In the genomic region with DNA sequence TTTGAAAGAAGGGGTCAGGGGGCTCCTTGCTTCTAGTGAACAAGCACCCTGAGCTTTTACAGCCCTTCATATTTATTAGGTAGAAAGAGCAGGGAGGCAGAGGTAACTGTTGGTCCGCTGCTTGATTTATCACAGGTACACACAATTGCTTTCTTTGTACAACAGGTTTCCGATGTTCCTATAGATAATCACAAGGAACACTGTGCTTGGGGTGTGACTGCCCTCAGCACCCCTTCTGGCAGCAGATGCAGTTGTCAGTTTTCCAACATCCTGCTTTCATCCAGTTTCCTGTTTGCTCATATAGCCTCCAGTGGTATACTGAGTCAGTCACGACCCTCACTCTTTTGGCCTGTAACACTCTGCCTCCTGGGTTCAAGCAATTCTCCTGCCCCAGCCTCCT, we compare ENCODE assay signal across 21 cellular contexts. TPM values are rescaled to one million over a fixed set of nuclear protein-coding genes. Genes with fewer than 3 reads are reported as not detected.
A peak's percentile ranks its signal among the peaks of the same experiment; 100 is the strongest.
DNase-seq lines count a peak whose midpoint lies in the region; ATAC-seq, FAIRE-seq and TF ChIP-seq lines count a peak whose summit lies in the region.
"Had no signal": no experiment of that assay in that cellular context is flagged by ENCODE, and none has a peak within 500 bp of the region (broad histone marks: within the 10 kb centered on the region; RNA-seq: fewer than 3 reads in every experiment).

No MANE protein-coding gene starts in this region.

- H2BK20ac ChIP-seq in H1 (ENCODE audit: low read length), result no peak overlapping the region

- H3K27me3 ChIP-seq in H1 (replicated peaks in 1 of 4; ENCODE audit: control insufficient read depth in 3 of 4, extremely low read depth in 1 of 4, insufficient read depth in 3 of 4, low read length in 3 of 4) (no peaks in the 10 kb centered on the region), prostate gland (replicated peaks; ENCODE audit: insufficient read depth) (no peaks in the 10 kb centered on the region)
- H3K27me3 ChIP-seq: BLaER1 treated with 17β-estradiol and CSF1 and Interleukin-3, amounts not matched to agents 10 nM and 100 nM had no signal

- no peak overlapping the region for H3K4ac ChIP-seq in H1 (replicated peaks; ENCODE audit: insufficient read length, low read depth, low read length)

- no peak for TF ChIP-seq EP300 in H1 (IDR thresholded peaks at IDR 0.05; ENCODE audit: borderline replicate concordance in 1 of 2, low read depth in 2 of 2, low read length in 2 of 2)

- TF ChIP-seq POLR2A in H1 (IDR thresholded peaks at IDR 0.05; ENCODE audit: control extremely low read depth in 1 of 2, low read depth in 2 of 2, low read length in 2 of 2) (no peak), prostate gland (IDR thresholded peaks at IDR 0.05) (no peak), lower leg skin (IDR thresholded peaks at IDR 0.05) (no peak)

- CTCF ChIA-PET in H1 (lab: Charles Lee; ENCODE audit: partially characterized antibody), result no interaction called here

- no peak overlapping the region for H3K4me2 ChIP-seq in H1 (ENCODE audit: insufficient read depth in 1 of 2, low read depth in 2 of 2, low read length in 2 of 2)
- H3K4me2 ChIP-seq: BLaER1 treated with 17β-estradiol and CSF1 and Interleukin-3, amounts not matched to agents 10 nM and 100 nM had no signal

- no peak overlapping the region for H4K91ac ChIP-seq in H1 (replicated peaks; ENCODE audit: insufficient read length, low read length)

- no peak for TF ChIP-seq RAD21 in H1 (IDR thresholded peaks at IDR 0.05 in 1 of 2, conservative IDR thresholded peaks at IDR 0.05 in 1 of 2; ENCODE audit: low read depth in 2 of 2, low read length in 2 of 2)

- no peaks in the 10 kb centered on the region for H3K23me2 ChIP-seq in H1 (ENCODE audit: low read depth, low read length)

- H4K5ac ChIP-seq in H1 (ENCODE audit: insufficient read length, low read depth, low read length), result no peak overlapping the region

- no peak for ATAC-seq in HG03460 (IDR thresholded peaks at IDR 0.05; ENCODE audit: unreplicated experiment)
- ATAC-seq: GM12878, HepG2 had no signal

- no peak overlapping the region for H3K14ac ChIP-seq in H1 (ENCODE audit: insufficient read length)

- WGBS in H1 (ENCODE audit: extremely low coverage in 1 of 2, insufficient coverage in 1 of 2, insufficient read length in 1 of 2, insufficient replicate concordance in 2 of 2, low coverage in 1 of 2, low lambda C conversion rate in 2 of 2, missing lambda C conversion rate in 1 of 2), 2 experiments, result 96% methylated on average over 3 of the region's 3 CpGs; no CpG with 5 or more reads in 1 of the 2 experiments
- 59% methylated on average over 3 of the region's 3 CpGs for WGBS in prostate gland
- 74 to 80% methylated on average over 3 of the region's 3 CpGs for WGBS in lower leg skin, 2 donors

- H2BK12ac ChIP-seq in H1 (ENCODE audit: low read depth, low read length), result no peak overlapping the region

- no peak overlapping the region for H3K9ac ChIP-seq in H1 (replicated peaks in 1 of 4; ENCODE audit: extremely low read depth in 1 of 4, low read depth in 3 of 4, low read length in 3 of 4)
- H3K9ac ChIP-seq: BLaER1 treated with 17β-estradiol and CSF1 and Interleukin-3, amounts not matched to agents 10 nM and 100 nM; GM23248 had no signal

- H3K56ac ChIP-seq in H1 (replicated peaks; ENCODE audit: insufficient read length, low read depth, low read length), result no peak overlapping the region

- H2BK15ac ChIP-seq in H1 (ENCODE audit: low read length), result no peak overlapping the region

- no peak overlapping the region for H4K8ac ChIP-seq in H1 (ENCODE audit: extremely low read depth, insufficient read depth, low read length)

- no peak overlapping the region for H3K23ac ChIP-seq in H1 (ENCODE audit: insufficient read length)

- POLR2A ChIA-PET in H1 (lab: Charles Lee; ENCODE audit: partially characterized antibody), result no interaction called here

- no peak overlapping the region for H3K4me3 ChIP-seq in H1 (ENCODE audit: extremely low read depth in 1 of 4, insufficient read depth in 2 of 4, low read depth in 3 of 4, low read length in 4 of 4)
- no peak overlapping the region for H3K4me3 ChIP-seq in prostate gland
- H3K4me3 ChIP-seq in lower leg skin (ENCODE audit: low read depth, poor library complexity, severe bottlenecking), result no peak overlapping the region
- H3K4me3 ChIP-seq: BLaER1 treated with 17β-estradiol and CSF1 and Interleukin-3, amounts not matched to agents 10 nM and 100 nM; GM12878; GM23248 had no signal

- H3K9me3 ChIP-seq in H1 (ENCODE audit: insufficient read depth in 2 of 2, low read depth in 1 of 2, low read length in 1 of 2), result no peaks in the 10 kb centered on the region
- H3K9me3 ChIP-seq in prostate gland, result no peaks in the 10 kb centered on the region
- H3K9me3 ChIP-seq: BLaER1 treated with 17β-estradiol and CSF1 and Interleukin-3, amounts not matched to agents 10 nM and 100 nM had no signal

- TF ChIP-seq CTCF in H1 (IDR thresholded peaks at IDR 0.05; ENCODE audit: control extremely low read depth in 1 of 3, insufficient read depth in 1 of 3, low read depth in 1 of 3, low read length in 3 of 3) (no peak), prostate gland (IDR thresholded peaks at IDR 0.05) (no peak), lower leg skin (IDR thresholded peaks at IDR 0.05) (no peak)

- no peak overlapping the region for H2BK120ac ChIP-seq in H1 (replicated peaks; ENCODE audit: low read depth, low read length)

- H3K36me3 ChIP-seq in H1 (ENCODE audit: control insufficient read depth in 2 of 4, insufficient read depth in 4 of 4, low read length in 3 of 4) (no peaks in the 10 kb centered on the region), prostate gland (no peaks in the 10 kb centered on the region)

- peak; percentile 48 for FAIRE-seq in H1 (lab: Jason Lieb, UNC)
- FAIRE-seq: D721Med, GM12878, H54, HepG2 had no signal

- H3K4me1 ChIP-seq in H1 (replicated peaks in 1 of 4; ENCODE audit: control insufficient read depth in 3 of 4, insufficient read depth in 4 of 4, low read length in 3 of 4), result no peaks in the 10 kb centered on the region
- no peaks in the 10 kb centered on the region for H3K4me1 ChIP-seq in prostate gland (replicated peaks)
- H3K4me1 ChIP-seq: BLaER1 treated with 17β-estradiol and CSF1 and Interleukin-3, amounts not matched to agents 10 nM and 100 nM had no signal

- H3K18ac ChIP-seq in H1 (ENCODE audit: extremely low read depth, low read length), result no peak overlapping the region

- H4K20me1 ChIP-seq in H1 (replicated peaks in 1 of 2; ENCODE audit: control insufficient read depth in 1 of 2, insufficient read depth in 2 of 2, low read length in 2 of 2), result no peaks in the 10 kb centered on the region
- H4K20me1 ChIP-seq: BLaER1 treated with 17β-estradiol and CSF1 and Interleukin-3, amounts not matched to agents 10 nM and 100 nM had no signal

- no peak overlapping the region for H2AK5ac ChIP-seq in H1 (ENCODE audit: low read depth, low read length)

- H3K79me2 ChIP-seq in H1 (ENCODE audit: control insufficient read depth in 1 of 2, insufficient read depth in 2 of 2, low read length in 2 of 2), result no peaks in the 10 kb centered on the region

- H3K79me1 ChIP-seq in H1 (ENCODE audit: low read depth, low read length), result no peaks in the 10 kb centered on the region

- H3K27ac ChIP-seq in H1 (ENCODE audit: low read depth, low read length), result no peak overlapping the region
- peak overlapping the region in 1 of 2 donors; percentile 35 for H3K27ac ChIP-seq in prostate gland
- H3K27ac ChIP-seq: BLaER1 treated with 17β-estradiol and CSF1 and Interleukin-3, amounts not matched to agents 10 nM and 100 nM; GM23248 had no signal

- DNase-seq in EH (ENCODE audit: low read depth) (peak; percentile 14), M059J (ENCODE audit: low read depth) (peak; percentile 11), H1 (ENCODE audit: low read depth in 1 of 2, low spot score in 2 of 2) (no peak), prostate gland (ENCODE audit: low spot score) (peak; percentile 60), lower leg skin (ENCODE audit: low spot score in 2 of 2) (no peak), AG08396 (ENCODE audit: low spot score) (no peak)
- DNase-seq in stimulated activated CD4-positive, alpha-beta T cell treated with anti-CD3 and anti-CD28 coated beads, Interleukin-4, amount 100 ng/mL, for 24 hours, result no peak
- DNase-seq: 8988T; CD4-positive, CD25-positive, alpha-beta regulatory T cell; CD8-positive, alpha-beta memory T cell; COR-L47; GM23248; HCEC 1CT; KBM-7 had no signal

- intact Hi-C loops in prostate gland (cut with DNase I), result no loop called here
- intact Hi-C loops in lower leg skin (cut with DNase I; ENCODE audit: low total_unique reads), result no loop called here

- no peak overlapping the region for H2AFZ ChIP-seq in H1 (ENCODE audit: low read length)
- H2AFZ ChIP-seq: GM23248 had no signal

- H2BK5ac ChIP-seq in H1 (ENCODE audit: low read depth, low read length), result no peak overlapping the region

TF ChIP-seq in H1, 55 proteins besides CTCF, POLR2A, EP300 and RAD21 (continues in another document):
- no peak for TF ChIP-seq SIX5 (IDR thresholded peaks at IDR 0.05; ENCODE audit: low read depth, low read length)
- no peak for TF ChIP-seq SRF (IDR thresholded peaks at IDR 0.05; ENCODE audit: low read depth, low read length)

RNA-seq across cellular contexts. Expression of a gene that starts 40.6 kb away (rescaled TPM):
- total RNA-seq in M059J (2014; rRNA removed; shearing (Covaris generic)), result 171 and 230 TPM in 2 replicates
- total RNA-seq in H1 (2021; fragmentation: NEBNext Ultra II Directional; extraction: Animal tissue kit (Norgen Biotek cat#: 25700)), result 53.0 and 54.3 TPM in 2 replicates
- 7.0 and 20.9 TPM in 2 replicates for polyA plus RNA-seq in H1 (2011; rRNA removed)
- polyA plus RNA-seq in H1 (2011; cell fraction: cytosol; rRNA removed), result 32.3 TPM
- polyA plus RNA-seq in H1 (2011; cell fraction: nucleus; rRNA removed), result 5.2 TPM
- 33.8 to 67.0 TPM (median 39.2 TPM) in 4 replicates for polyA plus RNA-seq in H1 (2012, experiment 1 of 2)
- polyA plus RNA-seq in H1 (2012, experiment 2 of 2), result 12.2 TPM
- 23.7 TPM for polyA plus RNA-seq in H1 (2013, experiment 1 of 2)
- polyA plus RNA-seq in H1 (2013, experiment 2 of 2), result 23.9 TPM
- polyA minus RNA-seq in H1 (2011; rRNA and poly(A)+ RNA removed), result 13.8 and 17.2 TPM in 2 replicates
- polyA minus RNA-seq in H1 (2011; cell fraction: cytosol; rRNA and poly(A)+ RNA removed), result 7.0 TPM
- 10.6 TPM for polyA minus RNA-seq in H1 (2011; cell fraction: nucleus; rRNA and poly(A)+ RNA removed)
- total RNA-seq in prostate gland (100 to 1,000 TPM; 124 to 241 TPM), lower leg skin (100 to 1,000 TPM in 2 of 4 donors, 10 to 100 TPM in 2; 79.4 to 124 (median 106) TPM)

RNA-seq across cellular contexts. Expression of a gene that starts 46.1 kb away (rescaled TPM):
- 12.3 and 19.7 TPM in 2 replicates for total RNA-seq in M059J (2014; rRNA removed; shearing (Covaris generic))
- total RNA-seq in H1 (2021; fragmentation: NEBNext Ultra II Directional; extraction: Animal tissue kit (Norgen Biotek cat#: 25700)), result 17.0 and 17.5 TPM in 2 replicates
- 19.4 and 28.5 TPM in 2 replicates for polyA plus RNA-seq in H1 (2011; rRNA removed)
- 32.7 TPM for polyA plus RNA-seq in H1 (2011; cell fraction: cytosol; rRNA removed)
- 63.6 TPM for polyA plus RNA-seq in H1 (2011; cell fraction: nucleus; rRNA removed)
- polyA plus RNA-seq in H1 (2012, experiment 1 of 2), result 32.2 to 34.7 TPM (median 34.4 TPM) in 4 replicates
- 8.6 TPM for polyA plus RNA-seq in H1 (2012, experiment 2 of 2)
- 17.5 TPM for polyA plus RNA-seq in H1 (2013, experiment 1 of 2)
- polyA plus RNA-seq in H1 (2013, experiment 2 of 2), result 14.0 TPM
- 15.4 and 17.7 TPM in 2 replicates for polyA minus RNA-seq in H1 (2011; rRNA and poly(A)+ RNA removed)
- 14.8 TPM for polyA minus RNA-seq in H1 (2011; cell fraction: cytosol; rRNA and poly(A)+ RNA removed)
- 12.4 TPM for polyA minus RNA-seq in H1 (2011; cell fraction: nucleus; rRNA and poly(A)+ RNA removed)
- total RNA-seq in prostate gland (100 to 1,000 TPM; 201 to 246 TPM), lower leg skin (100 to 1,000 TPM in 1 of 4 donors, 10 to 100 TPM in 3; 68.1 to 129 (median 79.0) TPM)
- total RNA-seq: G401 had no signal

Comparison
In these comparisons a context has a peak if more than half of its experiments do, and no peak if none do; other contexts are left out.
1. DNase-seq: peak in EH (single experiment), M059J (single experiment) and prostate gland (single experiment); none in H1 (0 of 2), lower leg skin (0 of 2), stimulated activated CD4-positive, alpha-beta T cell treated with anti-CD3 and anti-CD28 coated beads, Interleukin-4, amount 100 ng/mL, for 24 hours (single experiment) and AG08396 (single experiment).